In the genomic region with DNA sequence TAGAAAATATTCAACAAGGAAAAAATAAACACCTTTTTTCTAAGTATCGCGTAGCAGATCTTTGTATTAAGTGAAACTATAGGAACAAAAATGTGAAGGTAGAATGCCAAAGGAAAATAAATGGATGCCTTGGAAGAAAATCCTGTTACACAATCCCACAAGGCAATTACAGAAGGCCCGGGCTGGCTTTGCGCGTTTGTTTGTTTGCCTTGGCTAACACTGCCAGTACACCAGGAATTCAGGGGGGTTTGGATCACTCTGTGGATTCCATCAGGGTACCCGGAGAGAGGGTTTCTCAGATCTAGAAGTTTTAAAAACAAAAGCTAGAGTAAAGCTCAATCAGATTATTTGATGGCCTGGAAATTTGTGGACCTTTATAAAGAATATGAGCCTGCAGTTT, we compare ENCODE assay signal across 19 cellular contexts.
DNase-seq lines count a peak whose midpoint lies in the region; ATAC-seq and TF ChIP-seq lines count a peak whose summit lies in the region.
"Had no signal": no experiment of that assay in that cellular context is flagged by ENCODE, and none has a peak within 500 bp of the region (broad histone marks: within the 10 kb centered on the region; RNA-seq: fewer than 3 reads in every experiment).

No MANE protein-coding gene starts in this region.

- H3K4me3 Mint-ChIP-seq in HFFc6, result no peak overlapping the region
- H3K4me3 Mint-ChIP-seq: activated CD4-positive, alpha-beta memory T cell treated with anti-CD3 and anti-CD28 coated beads, Interleukin-2, amount 10 ng/mL, durations not matched to agents 7 days and 5 days; CD4-positive, CD25-positive, alpha-beta regulatory T cell; IgD-negative memory B cell; neural crest cell had no signal

- no peaks in the 10 kb centered on the region for H3K27me3 Mint-ChIP-seq in HFFc6 (ENCODE audit: insufficient read depth)
- H3K27me3 Mint-ChIP-seq: activated CD4-positive, alpha-beta memory T cell treated with anti-CD3 and anti-CD28 coated beads, Interleukin-2, amount 10 ng/mL, durations not matched to agents 7 days and 5 days; CD4-positive, CD25-positive, alpha-beta regulatory T cell had no signal

- H3K27ac ChIP-seq in VCaP, result peak overlapping the region; percentile 27; the same call in 1 of the 2 replicates
- H3K27ac ChIP-seq: skin epidermis, uterus had no signal

- DNase-seq in HFFc6 (no peak), fibroblast of mammary gland (ENCODE audit: low read depth) (peak; percentile 61), sciatic nerve (ENCODE audit: low spot score) (no peak), epidermal melanocyte (ENCODE audit: insufficient read length, low spot score) (no peak)
- DNase-seq: activated CD4-positive, alpha-beta memory T cell treated with anti-CD3 and anti-CD28 coated beads, Interleukin-2, amount 10 ng/mL, durations not matched to agents 7 days and 5 days; CD4-positive, CD25-positive, alpha-beta regulatory T cell; DND-41; NCI-H1092 treated with DMSO at 0.1 percent for 48 hours; NCI-H2227 treated with DMSO at 0.1 percent for 48 hours; stimulated activated naive CD4-positive, alpha-beta T cell treated with Interleukin-2 at 50 U/mL for 16 hours; uterus had no signal

- TF ChIP-seq CTCF in HFFc6 (IDR thresholded peaks at IDR 0.05) (no peak), VCaP (conservative IDR thresholded peaks at IDR 0.05) (no peak), fibroblast of mammary gland (conservative IDR thresholded peaks at IDR 0.05; ENCODE audit: control insufficient read depth, insufficient read depth, low read depth, low read length) (no peak)

- peak; percentile 71 for ATAC-seq in sciatic nerve
- no peak for ATAC-seq in HG03280 (IDR thresholded peaks at IDR 0.05; ENCODE audit: unreplicated experiment)
- ATAC-seq in GM18511 (IDR thresholded peaks at IDR 0.05; ENCODE audit: unreplicated experiment), result no peak

- intact Hi-C loops in sciatic nerve (cut with DNase I), result no loop called here

- H3K4me1 Mint-ChIP-seq in HFFc6 (ENCODE audit: low read depth), result peaks cover 38% of the 10 kb centered on the region
- H3K4me1 Mint-ChIP-seq: activated CD4-positive, alpha-beta memory T cell treated with anti-CD3 and anti-CD28 coated beads, Interleukin-2, amount 10 ng/mL, durations not matched to agents 7 days and 5 days; CD4-positive, CD25-positive, alpha-beta regulatory T cell; IgD-negative memory B cell; neural crest cell had no signal

- no peaks in the 10 kb centered on the region for H3K9me3 Mint-ChIP-seq in HFFc6
- H3K9me3 Mint-ChIP-seq: neural crest cell had no signal

- peak overlapping the region; percentile 61; the same call in 1 of the 2 replicates for H3K27ac Mint-ChIP-seq in HFFc6
- H3K27ac Mint-ChIP-seq: activated CD4-positive, alpha-beta memory T cell treated with anti-CD3 and anti-CD28 coated beads, Interleukin-2, amount 10 ng/mL, durations not matched to agents 7 days and 5 days; CD4-positive, CD25-positive, alpha-beta regulatory T cell; IgD-negative memory B cell had no signal

- H3K36me3 Mint-ChIP-seq in HFFc6 (ENCODE audit: low read depth), result peaks cover 23% of the 10 kb centered on the region
- H3K36me3 Mint-ChIP-seq: CD4-positive, CD25-positive, alpha-beta regulatory T cell; IgD-negative memory B cell had no signal

- H3K4me3 ChIP-seq in fibroblast of mammary gland (ENCODE audit: control insufficient read depth, low read depth, low read length), result no peak overlapping the region
- H3K4me3 ChIP-seq: HAP-1, lung, skin epidermis, uterus had no signal
